In genomic region chr12:66964629-66965028, GRCh38 we compare ENCODE assay signal across 10 cellular contexts.
DNase-seq lines count a peak whose midpoint lies in the region; ATAC-seq, FAIRE-seq and TF ChIP-seq lines count a peak whose summit lies in the region.
"Had no signal": no experiment of that assay in that cellular context is flagged by ENCODE, and none has a peak within 500 bp of the region (broad histone marks: within the 10 kb centered on the region; RNA-seq: fewer than 3 reads in every experiment).

No MANE protein-coding gene starts in this region.

- peak; percentile 32 for DNase-seq in activated naive CD4-positive, alpha-beta T cell treated with Interleukin-2 at 50 U/mL for 16 hours
- DNase-seq in activated naive CD4-positive, alpha-beta T cell (lab: John Stamatoyannopoulos, UW): no peak
- DNase-seq in activated CD8-positive, alpha-beta T cell treated with anti-CD3 and anti-CD28 coated beads for 36 hours: peak; percentile 73
- DNase-seq in glomerular visceral epithelial cell (ENCODE audit: extremely low spot score) (peak; percentile 76), urothelium cell line (ENCODE audit: low spot score) (peak; percentile 4), HCEC 1CT (no peak), endodermal cell (no peak)
- DNase-seq: activated CD4-positive, CD25-positive, alpha-beta regulatory T cell treated with anti-CD3 and anti-CD28 coated beads, Interleukin-2, amount 50 U/mL, for 72 hours; left ventricle myocardium inferior had no signal

- peak overlapping the region; percentile 62 for H3K27ac Mint-ChIP-seq in activated CD8-positive, alpha-beta T cell treated with anti-CD3 and anti-CD28 coated beads for 36 hours
- no peak overlapping the region for H3K27ac Mint-ChIP-seq in endodermal cell

- H3K36me3 Mint-ChIP-seq in activated CD8-positive, alpha-beta T cell treated with anti-CD3 and anti-CD28 coated beads for 36 hours (ENCODE audit: low read depth): no peaks in the 10 kb centered on the region
- no peaks in the 10 kb centered on the region for H3K36me3 Mint-ChIP-seq in endodermal cell (ENCODE audit: low read depth)

- ATAC-seq in activated CD8-positive, alpha-beta T cell treated with anti-CD3 and anti-CD28 coated beads for 36 hours: peak; percentile 95
- no peak for ATAC-seq in GM18909 (IDR thresholded peaks at IDR 0.05; ENCODE audit: poor library complexity, unreplicated experiment)

- no peaks in the 10 kb centered on the region for H3K27me3 Mint-ChIP-seq in activated CD8-positive, alpha-beta T cell treated with anti-CD3 and anti-CD28 coated beads for 36 hours
- H3K27me3 Mint-ChIP-seq in endodermal cell (ENCODE audit: insufficient read depth): no peaks in the 10 kb centered on the region

- no peak overlapping the region for H3K27ac ChIP-seq in endodermal cell (ENCODE audit: low read depth, low read length)
- H3K27ac ChIP-seq: left ventricle myocardium inferior had no signal

- TF ChIP-seq CTCF in activated CD8-positive, alpha-beta T cell treated with anti-CD3 and anti-CD28 coated beads for 36 hours (IDR thresholded peaks at IDR 0.05): no peak
- TF ChIP-seq CTCF in endodermal cell (conservative IDR thresholded peaks at IDR 0.05): no peak

- H3K4me3 Mint-ChIP-seq in activated CD8-positive, alpha-beta T cell treated with anti-CD3 and anti-CD28 coated beads for 36 hours: no peak overlapping the region
- no peak overlapping the region for H3K4me3 Mint-ChIP-seq in endodermal cell

- CTCF ChIA-PET in activated CD8-positive, alpha-beta T cell treated with anti-CD3 and anti-CD28 coated beads for 36 hours (lab: Charles Lee): no interaction called here

- H3K36me3 ChIP-seq in endodermal cell (ENCODE audit: control insufficient read depth, insufficient read depth, low read length): no peaks in the 10 kb centered on the region
- H3K36me3 ChIP-seq: left ventricle myocardium inferior had no signal

- no peaks in the 10 kb centered on the region for H3K9me3 ChIP-seq in endodermal cell (ENCODE audit: control insufficient read depth, low read length)
- H3K9me3 ChIP-seq: left ventricle myocardium inferior had no signal

- POLR2A ChIA-PET in activated CD8-positive, alpha-beta T cell treated with anti-CD3 and anti-CD28 coated beads for 36 hours (lab: Charles Lee): interaction anchor here (0.9 kb wide), 1 partner anchor 304 kb away, joined by 3 read pairs; the partner anchor contains the start of gene CAND1

- no peak overlapping the region for H3K4me3 ChIP-seq in endodermal cell (ENCODE audit: low read length)
- H3K4me3 ChIP-seq: left ventricle myocardium inferior had no signal

- no peak for FAIRE-seq in urothelium cell line (lab: Jason Lieb, UNC)

- H3K4me1 ChIP-seq in endodermal cell (ENCODE audit: control insufficient read depth, insufficient read depth, low read length): no peaks in the 10 kb centered on the region
- H3K4me1 ChIP-seq: left ventricle myocardium inferior had no signal

- H3K4me1 Mint-ChIP-seq in activated CD8-positive, alpha-beta T cell treated with anti-CD3 and anti-CD28 coated beads for 36 hours (ENCODE audit: low read depth): peaks cover 26% of the 10 kb centered on the region
- peaks cover 7% of the 10 kb centered on the region for H3K4me1 Mint-ChIP-seq in endodermal cell

- H3K27me3 ChIP-seq in endodermal cell (ENCODE audit: control insufficient read depth, insufficient read depth, low read length, poor library complexity, severe bottlenecking): no peaks in the 10 kb centered on the region

- H3K9ac ChIP-seq in endodermal cell (ENCODE audit: extremely low read depth, low read length, poor library complexity, severe bottlenecking): no peak overlapping the region

- peaks cover 3% of the 10 kb centered on the region for H3K9me3 Mint-ChIP-seq in activated CD8-positive, alpha-beta T cell treated with anti-CD3 and anti-CD28 coated beads for 36 hours
- H3K9me3 Mint-ChIP-seq in endodermal cell: no peaks in the 10 kb centered on the region

- intact Hi-C loops in activated CD8-positive, alpha-beta T cell treated with anti-CD3 and anti-CD28 coated beads for 36 hours (cut with micrococcal nuclease): no loop called here

- WGBS in endodermal cell (ENCODE audit: insufficient coverage in 1 of 2, insufficient read length in 1 of 2), 2 experiments: 80% methylated on average over 1 of the region's 2 CpGs; no CpG with 5 or more reads in 1 of the 2 experiments

Comparison
In these comparisons a context has a peak if more than half of its experiments do, and no peak if none do; other contexts are left out.
1. DNase-seq: peak in activated naive CD4-positive, alpha-beta T cell treated with Interleukin-2 at 50 U/mL for 16 hours (single experiment), activated CD8-positive, alpha-beta T cell treated with anti-CD3 and anti-CD28 coated beads for 36 hours (single experiment), glomerular visceral epithelial cell (single experiment) and urothelium cell line (single experiment); none in activated naive CD4-positive, alpha-beta T cell (0 of 4), HCEC 1CT (single experiment) and endodermal cell (single experiment).